ENCODE assay signal across 27 cellular contexts in the genomic region with DNA sequence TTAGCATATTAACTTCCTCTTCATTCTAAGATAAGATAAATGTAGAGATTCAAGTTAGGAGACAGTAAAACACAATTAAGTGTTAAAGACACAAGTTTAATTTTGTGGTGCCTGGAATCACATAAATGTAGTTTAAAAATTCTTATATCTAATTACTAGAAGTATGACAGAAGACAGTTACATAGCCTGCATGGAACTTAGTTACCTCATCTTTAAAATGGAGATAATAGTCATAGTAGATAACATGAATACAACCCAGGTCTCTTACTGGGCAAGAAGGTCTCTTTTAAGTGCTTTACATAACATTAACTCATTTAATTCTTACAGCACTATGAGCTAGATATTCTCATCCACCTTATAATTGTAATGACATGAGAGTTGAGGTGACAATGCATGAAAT.
"Had no signal": no experiment of that assay in that cellular context is flagged by ENCODE, and none has a peak within 500 bp of the region (broad histone marks: within the 10 kb centered on the region; RNA-seq: fewer than 3 reads in every experiment).

No MANE protein-coding gene starts in this region.

- DNase-seq: stimulated activated CD4-positive, alpha-beta T cell treated with anti-CD3 and anti-CD28 coated beads, Interleukin-2, amount 100 ng/mL, for 48 hours; stimulated activated CD4-positive, alpha-beta T cell treated with anti-CD3 and anti-CD28 coated beads, Interleukin-4, amount 100 ng/mL, for 1 hour; stimulated activated CD4-positive, alpha-beta T cell treated with anti-CD3 and anti-CD28 coated beads, Interleukin-4, amount 100 ng/mL, for 24 hours; stimulated activated CD4-positive, alpha-beta T cell treated with anti-CD3 and anti-CD28 coated beads, Interleukin-4, amount 100 ng/mL, for 4 hours; stimulated activated CD8-positive, alpha-beta memory T cell treated with anti-CD3 and anti-CD28 coated beads, Interleukin-4, amount 100 ng/mL, for 48 hours; stimulated activated naive B cell treated with anti-CD40 and anti-IgM and Interleukin-4, amounts not matched to agents 10 μg/mL and 1 μg/mL and 100 μg/mL, for 72 hours; stimulated activated naive CD4-positive, alpha-beta T cell; stimulated activated naive CD4-positive, alpha-beta T cell treated with Interleukin-2 at 50 U/mL for 16 hours; stimulated activated naive CD8-positive, alpha-beta T cell treated with anti-CD3 and anti-CD28 coated beads, Interleukin-15, amount 100 ng/mL, for 72 hours; stimulated activated naive CD8-positive, alpha-beta T cell treated with anti-CD3 and anti-CD28 coated beads, Interleukin-15, Interleukin-2, amounts not matched to agents 100 U/mL and 50 U/mL, for 24 hours; stomach; substantia nigra; testis; thyroid gland; tibial artery; transverse colon; trophoblast cell; upper lobe of left lung; upper lobe of right lung; uterus had no signal

- H3K4me1 ChIP-seq: stomach, suprapubic skin, testis, thyroid gland, tibial artery, tibial nerve, transverse colon, upper lobe of left lung, upper lobe of right lung, uterus, vagina had no signal

- H3K27me3 ChIP-seq: stomach, suprapubic skin, testis, thyroid gland, tibial artery, tibial nerve, transverse colon, upper lobe of left lung, upper lobe of right lung, uterus, vagina had no signal

- ATAC-seq: stimulated activated effector memory CD8-positive, alpha-beta T cell treated with anti-CD3 and anti-CD28 coated beads, Interleukin-12 subunit alpha, Interleukin-12 subunit beta, amount 100 ng/mL, for 72 hours; stimulated activated memory B cell treated with anti-CD40 and anti-IgM and Interleukin-4, amounts not matched to agents 10 μg/mL and 1 μg/mL and 100 μg/mL, for 72 hours; stimulated activated naive B cell treated with anti-CD40 and anti-IgM and Interleukin-4, amounts not matched to agents 10 μg/mL and 1 μg/mL and 100 μg/mL, for 72 hours; stimulated activated naive CD8-positive, alpha-beta T cell treated with anti-CD3 and anti-CD28 coated beads, Interleukin-15, amount 100 ng/mL, for 72 hours; stimulated activated naive CD8-positive, alpha-beta T cell treated with anti-CD3 and anti-CD28 coated beads, Interleukin-15, Interleukin-2, amounts not matched to agents 100 U/mL and 50 U/mL, for 24 hours; upper lobe of right lung had no signal

- H3K36me3 ChIP-seq: stomach, suprapubic skin, thoracic aorta, thyroid gland, tibial artery, tibial nerve, transverse colon, upper lobe of left lung, upper lobe of right lung, uterus, vagina had no signal

- H3K27ac ChIP-seq: stomach, suprapubic skin, testis, thoracic aorta, thyroid gland, tibial artery, tibial nerve, transverse colon, upper lobe of left lung, upper lobe of right lung, uterus, vagina had no signal

- H3K4me3 ChIP-seq: stomach, suprapubic skin, testis, thoracic aorta, thyroid gland, tibial artery, tibial nerve, transverse colon, upper lobe of left lung, upper lobe of right lung, uterus, vagina had no signal

- H3K9me3 ChIP-seq: stomach, suprapubic skin, testis, thoracic aorta, thyroid gland, tibial artery, tibial nerve, transverse colon, upper lobe of left lung, upper lobe of right lung, uterus, vagina had no signal

- FAIRE-seq: urothelium cell line had no signal
